8 cellular contexts compared by ENCODE assay signal in genomic region chr6:169789944-169790927, GRCh38. TPM values are rescaled to one million over a fixed set of nuclear protein-coding genes. Genes with fewer than 3 reads are reported as not detected.
A peak's percentile ranks its signal among the peaks of the same experiment; 100 is the strongest.
DNase-seq lines count a peak whose midpoint lies in the region; ATAC-seq, FAIRE-seq and TF ChIP-seq lines count a peak whose summit lies in the region.

No MANE protein-coding gene starts in this region.

- ATAC-seq in A549 (peak; percentile 96 to 99), GM18858 (IDR thresholded peaks at IDR 0.05; ENCODE audit: unreplicated experiment) (peak; percentile 82), HG03097 (IDR thresholded peaks at IDR 0.05; ENCODE audit: low FRiP score, unreplicated experiment) (peak; percentile 96), WTC11 (peak; percentile 96)

- H3K27me3 Mint-ChIP-seq in WTC11 (ENCODE audit: low read depth), result peaks cover 31% of the 10 kb centered on the region

- peak overlapping the region; percentile 65 for H3K4me3 Mint-ChIP-seq in WTC11

- peak overlapping the region; percentile 71 to 84 for H3K27ac ChIP-seq in A549

- POLR2A ChIA-PET in A549 (lab: Yijun Ruan, JAX) (interaction anchor here (1.5 kb wide), 1 partner anchor 39 kb away, joined by 6 read pairs; the partner anchor contains the start of genes DYNLT2 and ERMARD), WTC11 (lab: Charles Lee) (interaction anchor here (1.0 to 1.1 kb wide), 2 partner anchors 17 to 37 kb away, joined by 3 to 4 read pairs; no protein-coding TSS in a partner anchor)

- CTCF ChIA-PET in A549 (lab: Yijun Ruan, JAX) (interaction anchor here (0.6 to 2.8 kb wide), 28 partner anchors 9 to 833 kb away, joined by 3 to 23 read pairs (median 4); no protein-coding TSS in a partner anchor), WTC11 (lab: Charles Lee) (interaction anchor here (0.5 to 4.4 kb wide), 42 partner anchors 10 to 740 kb away, joined by 3 to 58 read pairs (median 4); partner anchors contain the start of genes C6orf120, DYNLT2, ERMARD and WDR27)

- no peak overlapping the region for H3K27ac Mint-ChIP-seq in WTC11

- H3K4me1 Mint-ChIP-seq in WTC11, result peaks cover 16% of the 10 kb centered on the region; the same call in 1 of the 2 replicates

- H3K4me2 ChIP-seq in A549, result peak overlapping the region; percentile 89

- DNase-seq in A549 (ENCODE audit: low read depth in 1 of 2, low spot score in 1 of 2) (peak; percentile 67 to 73), NCI-H2171 (lab: John Stamatoyannopoulos, UW) (peak; percentile 72), WTC11 (ENCODE audit: low spot score) (peak; percentile 82), cardiac fibroblast (ENCODE audit: low read depth in 2 of 2) (peak; percentile 68 to 69), islet precursor cell (peak; percentile 87)
- peak; percentile 62 to 71 (median 68) for DNase-seq in stimulated activated CD4-positive, alpha-beta T cell treated with anti-CD3 and anti-CD28 coated beads, Interleukin-12 subunit alpha, Interleukin-12 subunit beta, amount 100 ng/mL, for 48 hours (ENCODE audit: low read depth in 2 of 3, low spot score in 1 of 3)

- 6% methylated on average over 40 of the region's 61 CpGs for WGBS in A549 (ENCODE audit: missing lambda C conversion rate)

- FAIRE-seq in A549 (lab: Jason Lieb, UNC), result no peak

- peak overlapping the region; percentile 50 for H3K4me3 ChIP-seq in A549
- peak overlapping the region; percentile 35 to 59 for H3K4me3 ChIP-seq in cardiac fibroblast (replicated peaks in 1 of 2; ENCODE audit: low read depth in 2 of 2, low read length in 2 of 2)

- H3K36me3 Mint-ChIP-seq in WTC11, result no peaks in the 10 kb centered on the region

- TF ChIP-seq CTCF in A549 (IDR thresholded peaks at IDR 0.05) (peak; percentile 78), WTC11 (IDR thresholded peaks at IDR 0.05) (peak; percentile 88), cardiac fibroblast (IDR thresholded peaks at IDR 0.05; ENCODE audit: low read depth, low read length) (peak; percentile 99)

- TF ChIP-seq RAD21 in A549 (conservative IDR thresholded peaks at IDR 0.05 in 1 of 2, IDR thresholded peaks at IDR 0.05 in 1 of 2), result peak; percentile 80 to 90

- 0 out of 3 replicates have a peak, but pooled peaks cover 5% of the 10 kb centered on the region for H3K4me1 ChIP-seq in A549

- no peaks in the 10 kb centered on the region for H3K9me3 ChIP-seq in A549

- no peaks in the 10 kb centered on the region for H3K9me3 Mint-ChIP-seq in WTC11

- 0 out of 2 replicates have a peak, but pooled peaks have one; percentile 10 for TF ChIP-seq POLR2A in A549 (IDR thresholded peaks at IDR 0.05; ENCODE audit: low read length)

- no peak for TF ChIP-seq EP300 in A549 (IDR thresholded peaks at IDR 0.05)

TF ChIP-seq in A549, 52 proteins besides CTCF, POLR2A, EP300 and RAD21:
- TF ChIP-seq NPAS2 (CRISPR knock-in tag; IDR thresholded peaks at IDR 0.05; ENCODE audit: borderline replicate concordance) (no peak), BHLHE40 (IDR thresholded peaks at IDR 0.05; ENCODE audit: low read depth, low read length) (no peak), ZC3H11A (IDR thresholded peaks at IDR 0.05) (no peak), KDM5A (IDR thresholded peaks at IDR 0.05) (0 out of 2 replicates have a peak, but pooled peaks have one; percentile 41), SMC3 (IDR thresholded peaks at IDR 0.05) (peak; percentile 87), HMGXB4 (CRISPR knock-in tag; IDR thresholded peaks at IDR 0.05; ENCODE audit: borderline replicate concordance) (no peak), ZNF302 (CRISPR knock-in tag; IDR thresholded peaks at IDR 0.05) (no peak), KDM1A (IDR thresholded peaks at IDR 0.05; ENCODE audit: low read depth) (no peak), EHMT2 (IDR thresholded peaks at IDR 0.05; ENCODE audit: low read depth) (no peak), SREBF2 (IDR thresholded peaks at IDR 0.05) (no peak), GATA3 (IDR thresholded peaks at IDR 0.05; ENCODE audit: borderline replicate concordance) (no peak)
- TF ChIP-seq, protein P1, sequence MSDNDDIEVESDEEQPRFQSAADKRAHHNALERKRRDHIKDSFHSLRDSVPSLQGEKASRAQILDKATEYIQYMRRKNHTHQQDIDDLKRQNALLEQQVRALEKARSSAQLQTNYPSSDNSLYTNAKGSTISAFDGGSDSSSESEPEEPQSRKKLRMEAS (IDR thresholded peaks at IDR 0.05), result peak; percentile 75
- TF ChIP-seq, protein P2, sequence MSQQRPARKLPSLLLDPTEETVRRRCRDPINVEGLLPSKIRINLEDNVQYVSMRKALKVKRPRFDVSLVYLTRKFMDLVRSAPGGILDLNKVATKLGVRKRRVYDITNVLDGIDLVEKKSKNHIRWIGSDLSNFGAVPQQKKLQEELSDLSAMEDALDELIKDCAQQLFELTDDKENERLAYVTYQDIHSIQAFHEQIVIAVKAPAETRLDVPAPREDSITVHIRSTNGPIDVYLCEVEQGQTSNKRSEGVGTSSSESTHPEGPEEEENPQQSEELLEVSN (IDR thresholded peaks at IDR 0.05; ENCODE audit: borderline replicate concordance, low read depth), result peak; percentile 93

TF ChIP-seq in WTC11, 78 proteins besides CTCF, POLR2A, EP300 and RAD21 (continues in another document):
- no peak for TF ChIP-seq AFF4 (CRISPR knock-in tag; IDR thresholded peaks at IDR 0.05; ENCODE audit: borderline replicate concordance)
- TF ChIP-seq IRF2 (CRISPR knock-in tag; IDR thresholded peaks at IDR 0.05; ENCODE audit: borderline replicate concordance, low read depth), result no peak
- no peak; the same call in 1 of the 2 replicates for TF ChIP-seq ZNF232 (CRISPR knock-in tag; IDR thresholded peaks at IDR 0.05)
- peak; percentile 78 for TF ChIP-seq TEAD1 (CRISPR knock-in tag; IDR thresholded peaks at IDR 0.05)
- peak; percentile 77 for TF ChIP-seq FOXP1 (CRISPR knock-in tag; IDR thresholded peaks at IDR 0.05; ENCODE audit: borderline replicate concordance)
- no peak for TF ChIP-seq SP1 (CRISPR knock-in tag; conservative IDR thresholded peaks at IDR 0.05)
- no peak for TF ChIP-seq FOXP4 (CRISPR knock-in tag; IDR thresholded peaks at IDR 0.05)
- no peak for TF ChIP-seq NR2C2 (CRISPR knock-in tag; IDR thresholded peaks at IDR 0.05)

RNA-seq across cellular contexts. Expression of gene ERMARD, which starts 38.8 kb away (rescaled TPM):
- polyA plus RNA-seq in A549 (2011; rRNA removed), result 22.5 and 22.8 TPM in 2 replicates
- 13.8 and 17.8 TPM in 2 replicates for polyA plus RNA-seq in A549 (2012; cell fraction: cytosol; rRNA removed)
- 39.1 and 46.4 TPM in 2 replicates for polyA plus RNA-seq in A549 (2012; cell fraction: nucleus; rRNA removed)
- polyA plus RNA-seq in A549 (2017; fragmentation: RNase III; extraction: RNeasy Plus Mini Kit Qiagen cat#74134 plus additional on column Dnase treatment), result 7.7 to 9.2 TPM (median 8.5 TPM) in 3 replicates
- polyA minus RNA-seq in A549 (2011; rRNA and poly(A)+ RNA removed), result 11.8 and 13.1 TPM in 2 replicates
- 15.8 to 17.7 TPM (median 17.2 TPM) in 3 replicates for total RNA-seq in WTC11 (2021)

RNA-seq across cellular contexts. Expression of gene DYNLT2, which starts 38.9 kb away (rescaled TPM):
- polyA plus RNA-seq in A549 (2011; rRNA removed), result 0.85 and 2.0 TPM in 2 replicates
- 0.58 and 0.69 TPM in 2 replicates for polyA plus RNA-seq in A549 (2012; cell fraction: cytosol; rRNA removed)
- polyA plus RNA-seq in A549 (2012; cell fraction: nucleus; rRNA removed), result 0.25 and 0.83 TPM in 2 replicates
- 1.1 to 1.4 TPM (median 1.1 TPM) in 3 replicates for polyA plus RNA-seq in A549 (2017; fragmentation: RNase III; extraction: RNeasy Plus Mini Kit Qiagen cat#74134 plus additional on column Dnase treatment)
- 0.21 and 0.78 TPM in 2 replicates for polyA minus RNA-seq in A549 (2011; rRNA and poly(A)+ RNA removed)
- total RNA-seq in WTC11 (2021), result 1.3 to 1.7 TPM (median 1.5 TPM) in 3 replicates

Comparison
In these comparisons a context has a peak if more than half of its experiments do, and no peak if none do; other contexts are left out.
1. Peak in every context shown above with its lines: DNase-seq, ATAC-seq, H3K4me3 ChIP-seq and H3K27ac ChIP-seq.